1 cellular context compared by ENCODE assay signal in genomic region chr13:21837841-21838551, GRCh38.
TF ChIP-seq lines count a peak whose summit lies in the region.

No MANE protein-coding gene starts in this region.

TF ChIP-seq in HepG2, 621 proteins besides CTCF, POLR2A, EP300 and RAD21 (continued from another document and continues in another):
- TF ChIP-seq, protein P1, sequence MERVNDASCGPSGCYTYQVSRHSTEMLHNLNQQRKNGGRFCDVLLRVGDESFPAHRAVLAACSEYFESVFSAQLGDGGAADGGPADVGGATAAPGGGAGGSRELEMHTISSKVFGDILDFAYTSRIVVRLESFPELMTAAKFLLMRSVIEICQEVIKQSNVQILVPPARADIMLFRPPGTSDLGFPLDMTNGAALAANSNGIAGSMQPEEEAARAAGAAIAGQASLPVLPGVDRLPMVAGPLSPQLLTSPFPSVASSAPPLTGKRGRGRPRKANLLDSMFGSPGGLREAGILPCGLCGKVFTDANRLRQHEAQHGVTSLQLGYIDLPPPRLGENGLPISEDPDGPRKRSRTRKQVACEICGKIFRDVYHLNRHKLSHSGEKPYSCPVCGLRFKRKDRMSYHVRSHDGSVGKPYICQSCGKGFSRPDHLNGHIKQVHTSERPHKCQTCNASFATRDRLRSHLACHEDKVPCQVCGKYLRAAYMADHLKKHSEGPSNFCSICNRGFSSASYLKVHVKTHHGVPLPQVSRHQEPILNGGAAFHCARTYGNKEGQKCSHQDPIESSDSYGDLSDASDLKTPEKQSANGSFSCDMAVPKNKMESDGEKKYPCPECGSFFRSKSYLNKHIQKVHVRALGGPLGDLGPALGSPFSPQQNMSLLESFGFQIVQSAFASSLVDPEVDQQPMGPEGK (CRISPR knock-in tag; IDR thresholded peaks at IDR 0.05) = peak; percentile 9; the same call in 1 of the 2 replicates
- peak; percentile 49 for TF ChIP-seq SAP130 (CRISPR knock-in tag; IDR thresholded peaks at IDR 0.05; ENCODE audit: low read depth)
- TF ChIP-seq TEAD3 (CRISPR knock-in tag; optimal IDR thresholded peaks at IDR 0.05; ENCODE audit: borderline replicate concordance) = peak; percentile 15
- TF ChIP-seq ZSCAN5A (CRISPR knock-in tag; IDR thresholded peaks at IDR 0.05; ENCODE audit: borderline replicate concordance) = no peak
- TF ChIP-seq ISL2 (CRISPR knock-in tag; IDR thresholded peaks at IDR 0.05) = no peak
- peak; percentile 72 for TF ChIP-seq NR2F6 (IDR thresholded peaks at IDR 0.05)
- peak; percentile 49 for TF ChIP-seq NR2F6 (CRISPR knock-in tag; IDR thresholded peaks at IDR 0.05)
- TF ChIP-seq KIAA2018 (CRISPR knock-in tag; IDR thresholded peaks at IDR 0.05; ENCODE audit: borderline replicate concordance) = no peak
- TF ChIP-seq HNF1A (IDR thresholded peaks at IDR 0.05; ENCODE audit: low read depth) = peak; percentile 59
- TF ChIP-seq HNF1A (CRISPR knock-in tag; IDR thresholded peaks at IDR 0.05; ENCODE audit: borderline replicate concordance) = no peak
- peak; percentile 84 for TF ChIP-seq RARA (CRISPR knock-in tag; IDR thresholded peaks at IDR 0.05)
- TF ChIP-seq NCOR1 (IDR thresholded peaks at IDR 0.05; ENCODE audit: borderline replicate concordance, low read length) = peak; percentile 82; the same call in 1 of the 2 replicates
- no peak; the same call in 1 of the 2 replicates for TF ChIP-seq KMT2A (CRISPR knock-in tag; IDR thresholded peaks at IDR 0.05)
- peak; percentile 52 for TF ChIP-seq SOX13 (IDR thresholded peaks at IDR 0.05)
- peak in 1 of 2 experiments; percentile 90; a peak in 2 of 4 replicates for TF ChIP-seq SOX13 (CRISPR knock-in tag; conservative IDR thresholded peaks at IDR 0.05 in 1 of 2, IDR thresholded peaks at IDR 0.05 in 1 of 2)
- TF ChIP-seq, protein P2, sequence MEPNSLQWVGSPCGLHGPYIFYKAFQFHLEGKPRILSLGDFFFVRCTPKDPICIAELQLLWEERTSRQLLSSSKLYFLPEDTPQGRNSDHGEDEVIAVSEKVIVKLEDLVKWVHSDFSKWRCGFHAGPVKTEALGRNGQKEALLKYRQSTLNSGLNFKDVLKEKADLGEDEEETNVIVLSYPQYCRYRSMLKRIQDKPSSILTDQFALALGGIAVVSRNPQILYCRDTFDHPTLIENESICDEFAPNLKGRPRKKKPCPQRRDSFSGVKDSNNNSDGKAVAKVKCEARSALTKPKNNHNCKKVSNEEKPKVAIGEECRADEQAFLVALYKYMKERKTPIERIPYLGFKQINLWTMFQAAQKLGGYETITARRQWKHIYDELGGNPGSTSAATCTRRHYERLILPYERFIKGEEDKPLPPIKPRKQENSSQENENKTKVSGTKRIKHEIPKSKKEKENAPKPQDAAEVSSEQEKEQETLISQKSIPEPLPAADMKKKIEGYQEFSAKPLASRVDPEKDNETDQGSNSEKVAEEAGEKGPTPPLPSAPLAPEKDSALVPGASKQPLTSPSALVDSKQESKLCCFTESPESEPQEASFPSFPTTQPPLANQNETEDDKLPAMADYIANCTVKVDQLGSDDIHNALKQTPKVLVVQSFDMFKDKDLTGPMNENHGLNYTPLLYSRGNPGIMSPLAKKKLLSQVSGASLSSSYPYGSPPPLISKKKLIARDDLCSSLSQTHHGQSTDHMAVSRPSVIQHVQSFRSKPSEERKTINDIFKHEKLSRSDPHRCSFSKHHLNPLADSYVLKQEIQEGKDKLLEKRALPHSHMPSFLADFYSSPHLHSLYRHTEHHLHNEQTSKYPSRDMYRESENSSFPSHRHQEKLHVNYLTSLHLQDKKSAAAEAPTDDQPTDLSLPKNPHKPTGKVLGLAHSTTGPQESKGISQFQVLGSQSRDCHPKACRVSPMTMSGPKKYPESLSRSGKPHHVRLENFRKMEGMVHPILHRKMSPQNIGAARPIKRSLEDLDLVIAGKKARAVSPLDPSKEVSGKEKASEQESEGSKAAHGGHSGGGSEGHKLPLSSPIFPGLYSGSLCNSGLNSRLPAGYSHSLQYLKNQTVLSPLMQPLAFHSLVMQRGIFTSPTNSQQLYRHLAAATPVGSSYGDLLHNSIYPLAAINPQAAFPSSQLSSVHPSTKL (CRISPR knock-in tag; IDR thresholded peaks at IDR 0.05) = peak; percentile 71
- no peak for TF ChIP-seq DBP (CRISPR knock-in tag; IDR thresholded peaks at IDR 0.05; ENCODE audit: not compliant biosample characterization)
- TF ChIP-seq ZFY (CRISPR knock-in tag; IDR thresholded peaks at IDR 0.05) = 0 out of 2 replicates have a peak, but pooled peaks have one; percentile 1
- TF ChIP-seq RFX5 (IDR thresholded peaks at IDR 0.05; ENCODE audit: low read depth, low read length) = no peak
- TF ChIP-seq ZNF230 (CRISPR knock-in tag; IDR thresholded peaks at IDR 0.05) = no peak
- TF ChIP-seq ARNTL (CRISPR knock-in tag; IDR thresholded peaks at IDR 0.05) = no peak
- TF ChIP-seq ZMYM4 (CRISPR knock-in tag; IDR thresholded peaks at IDR 0.05) = 0 out of 2 replicates have a peak, but pooled peaks have one; percentile 14
- no peak for TF ChIP-seq ZNF235 (CRISPR knock-in tag; IDR thresholded peaks at IDR 0.05; ENCODE audit: borderline replicate concordance)
- TF ChIP-seq, protein P3, sequence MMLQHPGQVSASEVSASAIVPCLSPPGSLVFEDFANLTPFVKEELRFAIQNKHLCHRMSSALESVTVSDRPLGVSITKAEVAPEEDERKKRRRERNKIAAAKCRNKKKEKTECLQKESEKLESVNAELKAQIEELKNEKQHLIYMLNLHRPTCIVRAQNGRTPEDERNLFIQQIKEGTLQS (CRISPR knock-in tag; IDR thresholded peaks at IDR 0.05) = no peak
- peak; percentile 53; the same call in 1 of the 2 replicates for TF ChIP-seq MIXL1 (CRISPR knock-in tag; IDR thresholded peaks at IDR 0.05)
- TF ChIP-seq SRF (IDR thresholded peaks at IDR 0.05; ENCODE audit: low read depth, low read length) = no peak
- TF ChIP-seq ZKSCAN5 (CRISPR knock-in tag; IDR thresholded peaks at IDR 0.05) = no peak
- no peak for TF ChIP-seq MTF2 (CRISPR knock-in tag; IDR thresholded peaks at IDR 0.05; ENCODE audit: borderline replicate concordance)
- no peak for TF ChIP-seq ZZZ3 (CRISPR knock-in tag; IDR thresholded peaks at IDR 0.05; ENCODE audit: borderline replicate concordance)
- TF ChIP-seq CC2D1A (CRISPR knock-in tag; IDR thresholded peaks at IDR 0.05) = no peak
- no peak for TF ChIP-seq HNRNPUL1 (IDR thresholded peaks at IDR 0.05; ENCODE audit: low read depth, low read length)
- no peak for TF ChIP-seq ZSCAN29 (CRISPR knock-in tag; conservative IDR thresholded peaks at IDR 0.05)
- no peak for TF ChIP-seq ZBTB44 (CRISPR knock-in tag; IDR thresholded peaks at IDR 0.05)
- TF ChIP-seq ZNF749 (CRISPR knock-in tag; IDR thresholded peaks at IDR 0.05; ENCODE audit: borderline replicate concordance) = no peak
- TF ChIP-seq, protein P4, sequence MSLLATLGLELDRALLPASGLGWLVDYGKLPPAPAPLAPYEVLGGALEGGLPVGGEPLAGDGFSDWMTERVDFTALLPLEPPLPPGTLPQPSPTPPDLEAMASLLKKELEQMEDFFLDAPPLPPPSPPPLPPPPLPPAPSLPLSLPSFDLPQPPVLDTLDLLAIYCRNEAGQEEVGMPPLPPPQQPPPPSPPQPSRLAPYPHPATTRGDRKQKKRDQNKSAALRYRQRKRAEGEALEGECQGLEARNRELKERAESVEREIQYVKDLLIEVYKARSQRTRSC (CRISPR knock-in tag; IDR thresholded peaks at IDR 0.05; ENCODE audit: low read depth) = no peak
